In genomic region chr4:158080354-158080753, GRCh38 we compare ENCODE assay signal across 25 cellular contexts.
"Had no signal": no experiment of that assay in that cellular context is flagged by ENCODE, and none has a peak within 500 bp of the region (broad histone marks: within the 10 kb centered on the region; RNA-seq: fewer than 3 reads in every experiment).

No MANE protein-coding gene starts in this region.

- ATAC-seq: activated CD4-positive, CD25-positive, alpha-beta regulatory T cell treated with anti-CD3 and anti-CD28 coated beads, Interleukin-2, amount 50 U/mL, for 24 hours; activated CD8-positive, alpha-beta T cell treated with anti-CD3 and anti-CD28 coated beads, Interleukin-2, amount 10 ng/mL, durations not matched to agents 7 days and 5 days; body of pancreas; Panc1 had no signal

- H3K36me3 ChIP-seq: SJSA1 had no signal

- H3K4me1 ChIP-seq: body of pancreas, SJSA1 had no signal

- H3K27me3 Mint-ChIP-seq: activated naive CD4-positive, alpha-beta T cell treated with anti-CD3 and anti-CD28 coated beads, Interleukin-2, amount 50 U/mL, for 24 hours; activated T-cell treated with anti-CD3 and anti-CD28 coated beads, Interleukin-2, amount 50 U/mL, for 24 hours had no signal

- H3K27me3 ChIP-seq: body of pancreas, SJSA1 had no signal

- DNase-seq: activated CD4-positive, alpha-beta T cell treated with anti-CD3 and anti-CD28 coated beads for 4 hours; activated CD8-positive, alpha-beta memory T cell treated with anti-CD3 and anti-CD28 coated beads, Interleukin-2, amount 50 U/mL, for 48 hours; activated CD8-positive, alpha-beta T cell treated with anti-CD3 and anti-CD28 coated beads, Interleukin-2, amount 10 ng/mL, durations not matched to agents 7 days and 5 days; activated effector memory CD4-positive, alpha-beta T cell treated with Interleukin-2 at 50 U/mL for 16 hours; activated naive CD4-positive, alpha-beta T cell; activated T-cell treated with anti-CD3 and anti-CD28 coated beads, Interleukin-2, amount 50 U/mL, for 24 hours; aorta; body of pancreas; Kasumi-1; KBM-7; NCI-H1930; NCI-H2107; NCI-H345; NCI-H510A; NCI-H526 treated with DMSO at 0.1 percent for 48 hours; NK-92 treated with Interleukin-12 subunit alpha and Interleukin-12 subunit beta, amount 100 ng/mL, for 24 hours; OCI-M1; SHP77 had no signal

- H3K9me3 ChIP-seq: body of pancreas, SJSA1 had no signal

- H3K4me1 Mint-ChIP-seq: activated naive CD4-positive, alpha-beta T cell treated with anti-CD3 and anti-CD28 coated beads, Interleukin-2, amount 50 U/mL, for 24 hours had no signal

- H3K9me3 Mint-ChIP-seq: activated T-cell treated with anti-CD3 and anti-CD28 coated beads, Interleukin-2, amount 50 U/mL, for 24 hours; activated T-helper 1 cell treated with anti-CD3 and anti-CD28 coated beads, Interleukin-12 subunit alpha, Interleukin-12 subunit beta, Interleukin-2, Interleukin-4 antibody, amounts not matched to agents 30 ng/mL and 10 ng/mL and 1 ng/mL, durations not matched to agents 14 hours and 24 hours and 36 hours; T-helper 1 cell treated with Interleukin-12 subunit alpha and Interleukin-12 subunit beta and Interleukin-4 antibody, amounts not matched to agents 30 μg/mL and 1 μg/mL, for 36 hours had no signal

- H3K36me3 Mint-ChIP-seq: activated naive CD4-positive, alpha-beta T cell treated with anti-CD3 and anti-CD28 coated beads, Interleukin-2, amount 50 U/mL, for 24 hours had no signal

- H3K4me3 Mint-ChIP-seq: activated CD8-positive, alpha-beta T cell treated with anti-CD3 and anti-CD28 coated beads, Interleukin-2, amount 10 ng/mL, durations not matched to agents 7 days and 5 days; activated naive CD4-positive, alpha-beta T cell treated with anti-CD3 and anti-CD28 coated beads, Interleukin-2, amount 50 U/mL, for 24 hours; activated T-cell treated with anti-CD3 and anti-CD28 coated beads, Interleukin-2, amount 50 U/mL, for 24 hours; activated T-helper 1 cell treated with anti-CD3 and anti-CD28 coated beads, Interleukin-12 subunit alpha, Interleukin-12 subunit beta, Interleukin-2, Interleukin-4 antibody, amounts not matched to agents 30 ng/mL and 10 ng/mL and 1 ng/mL, durations not matched to agents 14 hours and 24 hours and 36 hours; T-helper 1 cell treated with Interleukin-12 subunit alpha and Interleukin-12 subunit beta and Interleukin-4 antibody, amounts not matched to agents 30 μg/mL and 1 μg/mL, for 36 hours had no signal

- H3K27ac ChIP-seq: body of pancreas, RWPE1, SJSA1 had no signal

- H3K4me3 ChIP-seq: body of pancreas, SJSA1 had no signal

- H3K27ac Mint-ChIP-seq: activated CD8-positive, alpha-beta T cell treated with anti-CD3 and anti-CD28 coated beads, Interleukin-2, amount 10 ng/mL, durations not matched to agents 7 days and 5 days; activated naive CD4-positive, alpha-beta T cell treated with anti-CD3 and anti-CD28 coated beads, Interleukin-2, amount 50 U/mL, for 24 hours; activated T-cell treated with anti-CD3 and anti-CD28 coated beads, Interleukin-2, amount 50 U/mL, for 24 hours; activated T-helper 1 cell treated with anti-CD3 and anti-CD28 coated beads, Interleukin-12 subunit alpha, Interleukin-12 subunit beta, Interleukin-2, Interleukin-4 antibody, amounts not matched to agents 30 ng/mL and 10 ng/mL and 1 ng/mL, durations not matched to agents 14 hours and 24 hours and 36 hours; T-helper 1 cell treated with Interleukin-12 subunit alpha and Interleukin-12 subunit beta and Interleukin-4 antibody, amounts not matched to agents 30 μg/mL and 1 μg/mL, for 36 hours had no signal
